Comparison of ENCODE assay signal across 8 cellular contexts in the genomic region with DNA sequence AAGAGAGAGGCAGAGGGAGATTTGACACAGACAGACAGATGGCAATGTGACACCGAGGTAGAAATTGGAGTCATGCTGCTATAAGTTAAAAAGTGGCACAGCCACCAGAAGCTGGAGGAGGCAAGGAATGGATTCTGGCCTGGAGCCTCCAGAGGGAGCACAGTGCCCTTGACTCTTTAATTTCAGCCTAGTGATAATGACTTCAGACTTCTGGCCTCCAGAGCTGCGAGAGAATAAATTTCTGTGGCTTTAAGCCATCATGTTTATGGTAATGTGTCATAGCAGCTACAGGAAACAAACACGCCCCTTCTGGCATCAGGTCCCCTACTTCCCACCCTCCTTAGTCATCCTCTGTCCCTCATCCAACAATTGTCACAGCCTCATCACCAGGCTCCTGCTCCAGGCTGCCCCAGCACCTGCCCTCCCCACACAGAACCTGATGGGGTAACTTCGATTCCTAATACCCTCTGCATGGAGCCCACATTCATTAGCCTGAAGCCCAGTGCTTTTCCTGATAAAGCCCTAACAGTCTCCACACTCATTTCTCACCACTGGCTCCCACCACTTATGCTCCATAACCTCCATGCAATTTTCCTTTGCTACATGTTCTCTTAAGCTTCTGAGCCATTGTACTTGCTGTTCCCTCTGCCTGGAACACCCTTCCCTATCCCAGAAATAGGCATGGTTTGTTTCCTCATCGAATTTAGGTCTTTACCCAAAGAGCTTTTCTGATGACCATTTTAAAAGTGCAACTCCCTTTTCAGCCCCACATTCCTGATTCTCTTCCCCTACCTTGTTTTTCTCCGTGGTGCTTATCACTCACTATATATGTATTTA.
A peak's percentile ranks its signal among the peaks of the same experiment; 100 is the strongest.
DNase-seq lines count a peak whose midpoint lies in the region; ATAC-seq, FAIRE-seq and TF ChIP-seq lines count a peak whose summit lies in the region.

No MANE protein-coding gene starts in this region.

- no peaks in the 10 kb centered on the region for H3K9me3 ChIP-seq in liver (ENCODE audit: control insufficient read depth in 4 of 4, low read length in 3 of 4)
- no peaks in the 10 kb centered on the region for H3K9me3 ChIP-seq in HepG2 (ENCODE audit: low read length)
- no peaks in the 10 kb centered on the region for H3K9me3 ChIP-seq in heart right ventricle
- no peaks in the 10 kb centered on the region for H3K9me3 ChIP-seq in vagina
- H3K9me3 ChIP-seq in tibial nerve: no peaks in the 10 kb centered on the region

- no peaks in the 10 kb centered on the region for H3K4me1 ChIP-seq in liver (ENCODE audit: control insufficient read depth in 4 of 4, insufficient read depth in 4 of 4, low read length in 3 of 4)
- H3K4me1 ChIP-seq in HepG2 (ENCODE audit: insufficient read depth, low read length): no peaks in the 10 kb centered on the region
- H3K4me1 ChIP-seq in heart right ventricle: peaks cover 0 to 21% (median 0%) of the 10 kb centered on the region in 9 donors
- H3K4me1 ChIP-seq in vagina: peaks cover 23% of the 10 kb centered on the region
- no peaks in the 10 kb centered on the region for H3K4me1 ChIP-seq in tibial nerve

- H2AFZ ChIP-seq in HepG2 (ENCODE audit: low read length): no peak overlapping the region

- DNase-seq in HepG2 (ENCODE audit: low spot score) (no peak), heart right ventricle (peak in 1 of 2 donors; percentile 33), vagina (ENCODE audit: extremely low spot score in 2 of 2) (peak; percentile 52 to 95), tibial nerve (ENCODE audit: low spot score in 2 of 2) (no peak), NCI-H2029 treated with DMSO at 0.1 percent for 48 hours (lab: John Stamatoyannopoulos, UW) (no peak)

- TF ChIP-seq POLR2A in HepG2 (IDR thresholded peaks at IDR 0.05; ENCODE audit: insufficient read depth in 1 of 2, low read depth in 2 of 2, low read length in 2 of 2) (no peak), vagina (IDR thresholded peaks at IDR 0.05) (no peak), tibial nerve (IDR thresholded peaks at IDR 0.05) (no peak)

- no TSS peak for BruUV-seq in HepG2 (replicated peaks; lab: Mats Ljungman, UMichigan)

- H4K20me1 ChIP-seq in HepG2 (ENCODE audit: insufficient read depth, low read length): no peaks in the 10 kb centered on the region

- H3K9ac ChIP-seq in liver (ENCODE audit: low read depth in 1 of 2, low read length in 2 of 2): no peak overlapping the region
- H3K9ac ChIP-seq in HepG2 (ENCODE audit: insufficient read depth, low read depth, low read length): no peak overlapping the region

- H3K27me3 ChIP-seq in liver (ENCODE audit: control insufficient read depth in 4 of 4, insufficient read depth in 4 of 4, low read length in 3 of 4) (no peaks in the 10 kb centered on the region), HepG2 (ENCODE audit: control insufficient read depth in 1 of 2, insufficient read depth in 2 of 2, low read length in 2 of 2) (peaks cover 0 to 21% of the 10 kb centered on the region in 2 experiments; a peak in 2 of 5 replicates), heart right ventricle (peaks cover 0 to 5% (median 0%) of the 10 kb centered on the region in 7 donors), vagina (no peaks in the 10 kb centered on the region), tibial nerve (no peaks in the 10 kb centered on the region)

- TF ChIP-seq EP300 in HepG2 (IDR thresholded peaks at IDR 0.05; ENCODE audit: low read depth in 2 of 2, low read length in 2 of 2) (no peak), HepG2 (CRISPR knock-in tag; IDR thresholded peaks at IDR 0.05; ENCODE audit: borderline replicate concordance) (no peak), tibial nerve (IDR thresholded peaks at IDR 0.05) (peak in 1 of 2 donors; percentile 26)

- ATAC-seq in HepG2 (no peak), heart right ventricle (peak in 6 of 8 donors; percentile 43 to 95 (median 92)), GM21390 (IDR thresholded peaks at IDR 0.05; ENCODE audit: unreplicated experiment) (no peak)

- CTCF ChIA-PET in HepG2 (lab: Yijun Ruan, JAX; ENCODE audit: low intra/inter-chr PET ratio, low total read pairs): no interaction called here

- POLR2A ChIA-PET in HepG2 (lab: Yijun Ruan, JAX): no interaction called here

- peak; percentile 24 for TF ChIP-seq CTCF in liver (IDR thresholded peaks at IDR 0.05; ENCODE audit: low read depth, low read length, missing input control)
- TF ChIP-seq CTCF in HepG2 (CRISPR knock-in tag; IDR thresholded peaks at IDR 0.05): no peak
- peak; percentile 58 for TF ChIP-seq CTCF in VCaP (conservative IDR thresholded peaks at IDR 0.05)
- peak in 5 of 9 donors; percentile 9 to 38 (median 25) for TF ChIP-seq CTCF in heart right ventricle (IDR thresholded peaks at IDR 0.05)
- TF ChIP-seq CTCF in vagina (IDR thresholded peaks at IDR 0.05): no peak
- TF ChIP-seq CTCF in tibial nerve (IDR thresholded peaks at IDR 0.05): no peak

- intact Hi-C loops in HepG2 (cut with micrococcal nuclease; ENCODE audit: unreplicated experiment): no loop called here
- intact Hi-C loops in heart right ventricle (cut with DNase I): loop anchor here in 7 of 10 donors (2.0 to 10.0 kb wide), 7 partner anchors 93 to 240 kb away; no protein-coding TSS in a partner anchor
- intact Hi-C loops in vagina (cut with DNase I): no loop called here

- WGBS in liver: 51% methylated on average over 6 of the region's 6 CpGs
- WGBS in HepG2 (ENCODE audit: low lambda C conversion rate): 2% methylated on average over 6 of the region's 6 CpGs
- 37 to 43% methylated on average over 6 of the region's 6 CpGs for WGBS in heart right ventricle, 2 donors
- 37 to 43% methylated on average over 6 of the region's 6 CpGs for WGBS in tibial nerve, 2 donors

- TF ChIP-seq RAD21 in liver (IDR thresholded peaks at IDR 0.05) (peak; percentile 67 to 68), HepG2 (CRISPR knock-in tag; IDR thresholded peaks at IDR 0.05) (no peak)

- H3K4me3 ChIP-seq in liver (ENCODE audit: low read depth in 1 of 3, low read length in 3 of 3): no peak overlapping the region
- H3K4me3 ChIP-seq in HepG2 (replicated peaks in 1 of 3; ENCODE audit: insufficient read depth in 1 of 3, low read depth in 2 of 3, low read length in 3 of 3): no peak overlapping the region
- H3K4me3 ChIP-seq in heart right ventricle: no peak overlapping the region
- no peak overlapping the region for H3K4me3 ChIP-seq in vagina
- H3K4me3 ChIP-seq in tibial nerve: no peak overlapping the region

- H3K79me2 ChIP-seq in HepG2 (ENCODE audit: insufficient read depth, low read length): no peaks in the 10 kb centered on the region

- in situ Hi-C loops in HepG2 (cut with HindIII; ENCODE audit: extremely low pct_ligation_motif_present, low pct_unique_long_range_greater_than_20kb): no loop called here

- no peak overlapping the region for H3K4me2 ChIP-seq in HepG2 (ENCODE audit: low read depth, low read length)

- no peak overlapping the region for H3K27ac ChIP-seq in liver (ENCODE audit: low read depth in 1 of 2, low read length in 2 of 2)
- H3K27ac ChIP-seq in HepG2 (ENCODE audit: extremely low read length, insufficient read depth, low read length): no peak overlapping the region
- H3K27ac ChIP-seq in VCaP: no peak overlapping the region
- peak overlapping the region in 1 of 10 donors; percentile 37 for H3K27ac ChIP-seq in heart right ventricle
- H3K27ac ChIP-seq in vagina: peak overlapping the region; percentile 56
- no peak overlapping the region for H3K27ac ChIP-seq in tibial nerve

- H3K36me3 ChIP-seq in liver (ENCODE audit: control insufficient read depth in 4 of 4, insufficient read depth in 3 of 4, low read depth in 1 of 4, low read length in 3 of 4) (no peaks in the 10 kb centered on the region), HepG2 (replicated peaks in 1 of 2; ENCODE audit: control insufficient read depth in 1 of 2, insufficient read depth in 2 of 2, low read length in 2 of 2) (no peaks in the 10 kb centered on the region), heart right ventricle (no peaks in the 10 kb centered on the region), vagina (no peaks in the 10 kb centered on the region), tibial nerve (no peaks in the 10 kb centered on the region)

- no peak for FAIRE-seq in HepG2 (lab: Jason Lieb, UNC)

TF ChIP-seq in liver, 16 proteins besides CTCF, POLR2A, EP300 and RAD21:
- TF ChIP-seq NR2F2 (IDR thresholded peaks at IDR 0.05) (peak; percentile 21), HNF4A (conservative IDR thresholded peaks at IDR 0.05) (no peak), JUND (IDR thresholded peaks at IDR 0.05) (peak in 1 of 2 donors; percentile 22), HNF4G (IDR thresholded peaks at IDR 0.05) (no peak)
- TF ChIP-seq, protein P1, sequence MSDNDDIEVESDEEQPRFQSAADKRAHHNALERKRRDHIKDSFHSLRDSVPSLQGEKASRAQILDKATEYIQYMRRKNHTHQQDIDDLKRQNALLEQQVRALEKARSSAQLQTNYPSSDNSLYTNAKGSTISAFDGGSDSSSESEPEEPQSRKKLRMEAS (IDR thresholded peaks at IDR 0.05): no peak

TF ChIP-seq in HepG2, 621 proteins besides CTCF, POLR2A, EP300 and RAD21:
- TF ChIP-seq ZNF678 (CRISPR knock-in tag; IDR thresholded peaks at IDR 0.05) (no peak), ZZZ3 (CRISPR knock-in tag; IDR thresholded peaks at IDR 0.05; ENCODE audit: borderline replicate concordance) (no peak), HNRNPH1 (optimal IDR thresholded peaks at IDR 0.05; ENCODE audit: low read depth, low read length) (no peak), IKZF1 (IDR thresholded peaks at IDR 0.05) (no peak), KDM3A (CRISPR knock-in tag; IDR thresholded peaks at IDR 0.05; ENCODE audit: low read depth) (no peak), NR2F1 (CRISPR knock-in tag; IDR thresholded peaks at IDR 0.05) (no peak), FOXK2 (IDR thresholded peaks at IDR 0.05) (no peak), KAT2B (IDR thresholded peaks at IDR 0.05; ENCODE audit: borderline replicate concordance, low read depth, low read length) (no peak), ZFYVE20 (CRISPR knock-in tag; IDR thresholded peaks at IDR 0.05; ENCODE audit: borderline replicate concordance, low read depth) (no peak)
- TF ChIP-seq, protein P2, sequence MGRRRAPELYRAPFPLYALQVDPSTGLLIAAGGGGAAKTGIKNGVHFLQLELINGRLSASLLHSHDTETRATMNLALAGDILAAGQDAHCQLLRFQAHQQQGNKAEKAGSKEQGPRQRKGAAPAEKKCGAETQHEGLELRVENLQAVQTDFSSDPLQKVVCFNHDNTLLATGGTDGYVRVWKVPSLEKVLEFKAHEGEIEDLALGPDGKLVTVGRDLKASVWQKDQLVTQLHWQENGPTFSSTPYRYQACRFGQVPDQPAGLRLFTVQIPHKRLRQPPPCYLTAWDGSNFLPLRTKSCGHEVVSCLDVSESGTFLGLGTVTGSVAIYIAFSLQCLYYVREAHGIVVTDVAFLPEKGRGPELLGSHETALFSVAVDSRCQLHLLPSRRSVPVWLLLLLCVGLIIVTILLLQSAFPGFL (CRISPR knock-in tag; IDR thresholded peaks at IDR 0.05): no peak

Comparison
In these comparisons a context has a peak if more than half of its experiments do, and no peak if none do; other contexts are left out.
1. CTCF ChIP-seq: peak in liver (single experiment), VCaP (single experiment) and heart right ventricle (5 of 9); none in HepG2 (single experiment), vagina (0 of 3) and tibial nerve (0 of 5).
2. ATAC-seq: peak in heart right ventricle (6 of 8); none in HepG2 (single experiment) and GM21390 (single experiment).
3. DNase-seq: peak in vagina (2 of 2); none in HepG2 (single experiment), tibial nerve (0 of 2) and NCI-H2029 treated with DMSO at 0.1 percent for 48 hours (single experiment).
4. intact Hi-C loops: an anchor here in heart right ventricle (2.0 to 10.0 kb wide); none called in HepG2 and vagina.